In the genomic region with DNA sequence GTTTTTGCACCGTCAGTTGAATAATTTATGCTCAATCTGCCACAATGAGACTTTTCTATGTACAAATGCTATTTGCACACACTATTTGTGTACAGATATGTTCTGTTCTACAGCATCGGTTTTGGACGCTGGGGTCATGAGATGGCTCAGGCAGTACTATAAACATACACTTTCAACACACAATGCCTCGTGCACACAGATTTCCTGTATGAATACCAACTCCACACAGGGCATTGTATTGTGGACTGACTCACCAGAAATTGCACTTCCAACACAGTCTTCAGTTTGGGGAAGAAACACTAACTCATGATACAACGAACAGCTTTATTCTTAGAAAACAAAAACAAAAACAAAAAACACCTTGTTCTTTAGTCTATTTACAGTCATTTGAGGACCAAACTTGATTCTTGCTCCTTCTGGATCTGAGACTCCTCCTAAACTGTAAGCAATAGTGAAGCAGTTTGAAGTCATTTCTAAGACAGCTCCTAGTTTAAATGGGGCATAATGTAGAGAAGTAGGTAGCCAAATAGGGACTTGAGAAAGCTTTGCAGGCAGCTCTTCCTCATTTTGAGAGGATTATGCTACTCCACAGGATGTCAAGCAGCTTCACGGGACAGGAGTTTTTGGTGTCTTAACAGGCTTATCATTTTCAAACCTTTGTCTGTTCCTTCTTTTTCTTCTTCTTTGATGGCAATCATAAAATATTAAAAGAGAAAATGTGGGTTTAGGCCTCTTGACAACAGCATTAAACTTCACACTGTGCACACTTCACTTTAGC, we compare ENCODE assay signal across 16 cellular contexts. TPM values are rescaled to one million over a fixed set of nuclear protein-coding genes. Genes with fewer than 3 reads are reported as not detected.
DNase-seq lines count a peak whose midpoint lies in the region; ATAC-seq lines count a peak whose summit lies in the region.
"Had no signal": no experiment of that assay in that cellular context is flagged by ENCODE, and none has a peak within 500 bp of the region (broad histone marks: within the 10 kb centered on the region; RNA-seq: fewer than 3 reads in every experiment).

No MANE protein-coding gene starts in this region.

- H3K9me3 Mint-ChIP-seq in activated CD4-positive, alpha-beta T cell treated with anti-CD3 and anti-CD28 coated beads, Interleukin-2, amount 10 ng/mL, durations not matched to agents 24 days and 14 days = no peaks in the 10 kb centered on the region
- H3K9me3 Mint-ChIP-seq: dendritic cell treated with granulocyte-macrophage colony-stimulating factor and Interleukin-4, amounts not matched to agents 40 ng/mL and 50 ng/mL, for 4 days; GM23338 had no signal

- no peak for DNase-seq in activated CD4-positive, alpha-beta T cell treated with anti-CD3 and anti-CD28 coated beads, Interleukin-2, amount 10 ng/mL, durations not matched to agents 24 days and 14 days
- no peak for DNase-seq in activated CD4-positive, alpha-beta T cell treated with anti-CD3 and anti-CD28 coated beads for 4 hours
- peak; percentile 67 to 68 for DNase-seq in SJSA1 (ENCODE audit: low read depth in 1 of 2, low spot score in 2 of 2)
- peak; percentile 90 for DNase-seq in dermis blood vessel endothelial cell
- peak; percentile 47 for DNase-seq in pons (ENCODE audit: low spot score)
- DNase-seq in DMS79 treated with DMSO at 0.1 percent for 48 hours (lab: John Stamatoyannopoulos, UW) = no peak
- no peak for DNase-seq in DMS79 (lab: John Stamatoyannopoulos, UW)
- DNase-seq: activated CD4-positive, CD25-positive, alpha-beta regulatory T cell treated with anti-CD3 and anti-CD28 coated beads, Interleukin-2, amount 50 U/mL, for 72 hours; glutamatergic neuron; left cardiac atrium; NCI-H1436; SHP77 treated with DMSO at 0.1 percent for 48 hours; stimulated activated CD4-positive, alpha-beta T cell treated with anti-CD3 and anti-CD28 coated beads, Interleukin-12 subunit alpha, Interleukin-12 subunit beta, amount 100 ng/mL, for 4 hours had no signal

- no peaks in the 10 kb centered on the region for H3K27me3 ChIP-seq in SJSA1 (replicated peaks)

- H3K4me1 ChIP-seq in SJSA1 (replicated peaks) = peaks cover 23% of the 10 kb centered on the region

- peak overlapping the region; percentile 76 for H3K27ac ChIP-seq in SJSA1

- H3K4me3 Mint-ChIP-seq in activated CD4-positive, alpha-beta T cell treated with anti-CD3 and anti-CD28 coated beads, Interleukin-2, amount 10 ng/mL, durations not matched to agents 24 days and 14 days = no peak overlapping the region
- H3K4me3 Mint-ChIP-seq: dendritic cell treated with granulocyte-macrophage colony-stimulating factor and Interleukin-4, amounts not matched to agents 40 ng/mL and 50 ng/mL, for 4 days; GM23338 had no signal

- H3K36me3 Mint-ChIP-seq in activated CD4-positive, alpha-beta T cell treated with anti-CD3 and anti-CD28 coated beads, Interleukin-2, amount 10 ng/mL, durations not matched to agents 24 days and 14 days (ENCODE audit: low read depth) = peaks cover 53% of the 10 kb centered on the region

- no peak overlapping the region for H3K4me3 ChIP-seq in SJSA1
- H3K4me3 ChIP-seq: GM23338 had no signal

- intact Hi-C loops in activated CD4-positive, alpha-beta T cell treated with anti-CD3 and anti-CD28 coated beads, Interleukin-2, amount 10 ng/mL, durations not matched to agents 24 days and 14 days (cut with micrococcal nuclease) = no loop called here

- H3K9me3 ChIP-seq in SJSA1 (replicated peaks) = no peaks in the 10 kb centered on the region

- ATAC-seq in HG03135 (IDR thresholded peaks at IDR 0.05; ENCODE audit: unreplicated experiment) = no peak
- ATAC-seq: GM23338, left cardiac atrium had no signal

- peak overlapping the region; percentile 80 for H3K27ac Mint-ChIP-seq in activated CD4-positive, alpha-beta T cell treated with anti-CD3 and anti-CD28 coated beads, Interleukin-2, amount 10 ng/mL, durations not matched to agents 24 days and 14 days
- H3K27ac Mint-ChIP-seq: dendritic cell treated with granulocyte-macrophage colony-stimulating factor and Interleukin-4, amounts not matched to agents 40 ng/mL and 50 ng/mL, for 4 days; GM23338 had no signal

- H3K36me3 ChIP-seq in SJSA1 = no peaks in the 10 kb centered on the region

- H3K27me3 Mint-ChIP-seq in activated CD4-positive, alpha-beta T cell treated with anti-CD3 and anti-CD28 coated beads, Interleukin-2, amount 10 ng/mL, durations not matched to agents 24 days and 14 days = no peaks in the 10 kb centered on the region
- H3K27me3 Mint-ChIP-seq: dendritic cell treated with granulocyte-macrophage colony-stimulating factor and Interleukin-4, amounts not matched to agents 40 ng/mL and 50 ng/mL, for 4 days had no signal

- peaks cover 34% of the 10 kb centered on the region for H3K4me1 Mint-ChIP-seq in activated CD4-positive, alpha-beta T cell treated with anti-CD3 and anti-CD28 coated beads, Interleukin-2, amount 10 ng/mL, durations not matched to agents 24 days and 14 days

RNA-seq across cellular contexts. Expression of a gene that starts 33.7 kb away (rescaled TPM):
- total RNA-seq in activated CD4-positive, alpha-beta T cell treated with anti-CD3 and anti-CD28 coated beads, Interleukin-2, amount 10 ng/mL, durations not matched to agents 24 days and 14 days = not detected in 2 replicates
- not detected in 2 replicates for total RNA-seq in SJSA1 (2014; rRNA removed; shearing (Covaris generic))
- total RNA-seq in dermis blood vessel endothelial cell = not detected in 2 replicates
- total RNA-seq: GM23338, left cardiac atrium had no signal

Comparison
In these comparisons a context has a peak if more than half of its experiments do, and no peak if none do; other contexts are left out.
1. DNase-seq: peak in SJSA1 (2 of 2), dermis blood vessel endothelial cell (single experiment) and pons (single experiment); none in activated CD4-positive, alpha-beta T cell treated with anti-CD3 and anti-CD28 coated beads, Interleukin-2, amount 10 ng/mL, durations not matched to agents 24 days and 14 days (single experiment), activated CD4-positive, alpha-beta T cell treated with anti-CD3 and anti-CD28 coated beads for 4 hours (0 of 2), DMS79 treated with DMSO at 0.1 percent for 48 hours (single experiment) and DMS79 (single experiment).